ENCODE assay signal across 14 cellular contexts in genomic region chr2:165141601-165142000, GRCh38.
DNase-seq lines count a peak whose midpoint lies in the region; ATAC-seq and TF ChIP-seq lines count a peak whose summit lies in the region.
"Had no signal": no experiment of that assay in that cellular context is flagged by ENCODE, and none has a peak within 500 bp of the region (broad histone marks: within the 10 kb centered on the region; RNA-seq: fewer than 3 reads in every experiment).

No MANE protein-coding gene starts in this region.

- no peak overlapping the region for H2BK15ac ChIP-seq in neuronal stem cell (ENCODE audit: low read length)

- H3K79me1 ChIP-seq in neuronal stem cell (ENCODE audit: low read depth, low read length), result no peaks in the 10 kb centered on the region

- intact Hi-C loops in left ventricle myocardium inferior (cut with micrococcal nuclease), result no loop called here
- intact Hi-C loops in right cardiac atrium (cut with DNase I), result no loop called here

- no peak overlapping the region for H4K91ac ChIP-seq in neuronal stem cell (ENCODE audit: low read depth, low read length, poor library complexity)

- H3K14ac ChIP-seq in neuronal stem cell (ENCODE audit: low read length), result no peak overlapping the region

- no peak overlapping the region for H2BK5ac ChIP-seq in neuronal stem cell (ENCODE audit: low read length)

- no peak overlapping the region for H2BK120ac ChIP-seq in neuronal stem cell (ENCODE audit: low read depth, low read length)

- H3K27me3 ChIP-seq in left ventricle myocardium inferior (ENCODE audit: low read depth), result no peaks in the 10 kb centered on the region
- no peaks in the 10 kb centered on the region for H3K27me3 ChIP-seq in right cardiac atrium (ENCODE audit: control insufficient read depth, insufficient read depth)
- H3K27me3 ChIP-seq in neuronal stem cell (ENCODE audit: control insufficient read depth in 3 of 3, insufficient read depth in 3 of 3, low read depth in 1 of 3, low read length in 3 of 3), result no peaks in the 10 kb centered on the region
- H3K27me3 ChIP-seq: body of pancreas, vagina had no signal

- H2AFZ ChIP-seq in neuronal stem cell (ENCODE audit: low read length), result no peak overlapping the region

- TF ChIP-seq CTCF in left ventricle myocardium inferior (IDR thresholded peaks at IDR 0.05; ENCODE audit: borderline replicate concordance), result peak; percentile 13
- peak; percentile 44 for TF ChIP-seq CTCF in fibroblast of the aortic adventitia (IDR thresholded peaks at IDR 0.05; ENCODE audit: insufficient read depth, low read length)
- no peak for TF ChIP-seq CTCF in GM13977 (IDR thresholded peaks at IDR 0.05; ENCODE audit: extremely low read depth, insufficient read depth, missing control alignments)

- no peak overlapping the region for H3K23ac ChIP-seq in neuronal stem cell (ENCODE audit: low read depth, low read length, poor library complexity)

- H3K9me3 ChIP-seq in left ventricle myocardium inferior (replicated peaks), result no peaks in the 10 kb centered on the region
- no peaks in the 10 kb centered on the region for H3K9me3 ChIP-seq in right cardiac atrium (ENCODE audit: control insufficient read depth, low read length)
- no peaks in the 10 kb centered on the region for H3K9me3 ChIP-seq in neuronal stem cell (replicated peaks in 1 of 2; ENCODE audit: control insufficient read depth in 2 of 2, insufficient read depth in 1 of 2, low read depth in 1 of 2, low read length in 2 of 2)
- H3K9me3 ChIP-seq: body of pancreas, vagina had no signal

- no peak overlapping the region for H3K4ac ChIP-seq in neuronal stem cell (ENCODE audit: low read length)

- no peak overlapping the region for H3K27ac ChIP-seq in left ventricle myocardium inferior (replicated peaks)
- no peak overlapping the region for H3K27ac ChIP-seq in right cardiac atrium (ENCODE audit: low read length)
- H3K27ac ChIP-seq in neuronal stem cell (replicated peaks; ENCODE audit: low read length), result no peak overlapping the region
- H3K27ac ChIP-seq: body of pancreas, vagina had no signal

- H3K4me2 ChIP-seq in neuronal stem cell (ENCODE audit: insufficient read depth, low read length, poor library complexity, severe bottlenecking), result no peak overlapping the region

- in situ Hi-C loops in GM13977 (cut with MboI; ENCODE audit: low pct_unique_long_range_greater_than_20kb, low sequenced_read_pairs, unreplicated experiment), result no loop called here

- H2AK5ac ChIP-seq in neuronal stem cell (ENCODE audit: low read depth, low read length), result no peak overlapping the region

- H3K36me3 ChIP-seq in left ventricle myocardium inferior (no peaks in the 10 kb centered on the region), neuronal stem cell (replicated peaks in 1 of 2; ENCODE audit: control insufficient read depth in 2 of 2, insufficient read depth in 2 of 2, low read length in 2 of 2) (peaks cover 0 to 10% of the 10 kb centered on the region in 2 donors)
- H3K36me3 ChIP-seq: vagina had no signal

- H3K4me1 ChIP-seq in left ventricle myocardium inferior (no peaks in the 10 kb centered on the region), right cardiac atrium (ENCODE audit: control insufficient read depth, insufficient read depth, low read length) (no peaks in the 10 kb centered on the region), neuronal stem cell (ENCODE audit: control insufficient read depth in 2 of 2, insufficient read depth in 1 of 2, low read depth in 1 of 2, low read length in 2 of 2) (peaks cover 2 to 5% of the 10 kb centered on the region in 2 donors)
- H3K4me1 ChIP-seq: body of pancreas, vagina had no signal

- ATAC-seq in right cardiac atrium (no peak), HG02763 (IDR thresholded peaks at IDR 0.05; ENCODE audit: unreplicated experiment) (no peak)
- ATAC-seq: activated T-cell treated with anti-CD3 and anti-CD28 coated beads, Interleukin-2, amount 50 U/mL, for 72 hours; body of pancreas; K562 had no signal

- H3K4me3 ChIP-seq in left ventricle myocardium inferior (no peak overlapping the region), right cardiac atrium (ENCODE audit: low read length) (no peak overlapping the region), fibroblast of the aortic adventitia (ENCODE audit: low read depth, low read length) (no peak overlapping the region), neuronal stem cell (ENCODE audit: low read length in 2 of 2) (no peak overlapping the region)
- H3K4me3 ChIP-seq: body of pancreas, K562, vagina had no signal

- no peak for DNase-seq in left ventricle myocardium inferior
- DNase-seq in right cardiac atrium, result no peak
- DNase-seq in RKO (ENCODE audit: low spot score), result peak; percentile 43
- peak; percentile 59 for DNase-seq in fibroblast of the aortic adventitia (ENCODE audit: low read depth)
- no peak for DNase-seq in neuronal stem cell (ENCODE audit: low spot score)
- DNase-seq in superior temporal gyrus (ENCODE audit: extremely low spot score), result no peak
- no peak for DNase-seq in GM13977 (ENCODE audit: low spot score)
- DNase-seq: activated CD4-positive, alpha-beta T cell treated with anti-CD3 and anti-CD28 coated beads, Interleukin-2, amount 10 ng/mL, durations not matched to agents 24 days and 14 days; activated T-cell treated with anti-CD3 and anti-CD28 coated beads, Interleukin-2, amount 50 U/mL, for 72 hours; body of pancreas; EL had no signal

- H3K18ac ChIP-seq in neuronal stem cell (ENCODE audit: low read length), result no peak overlapping the region

- no peak overlapping the region for H2BK12ac ChIP-seq in neuronal stem cell (ENCODE audit: low read length)

- no peak overlapping the region for H3K9ac ChIP-seq in neuronal stem cell (ENCODE audit: low read depth, low read length, poor library complexity)

- H4K8ac ChIP-seq in neuronal stem cell (ENCODE audit: low read depth, low read length), result no peak overlapping the region

- WGBS in right cardiac atrium, result 87% methylated on average over 1 of the region's 1 CpG
- WGBS in neuronal stem cell (ENCODE audit: extremely low coverage in 2 of 2, insufficient read length in 2 of 2, insufficient replicate concordance in 1 of 2), 2 donors, result no CpG with 5 or more reads among the region's 1 CpG

Comparison
In these comparisons a context has a peak if more than half of its experiments do, and no peak if none do; other contexts are left out.
1. DNase-seq: peak in RKO (single experiment) and fibroblast of the aortic adventitia (single experiment); none in left ventricle myocardium inferior (single experiment), right cardiac atrium (0 of 3), neuronal stem cell (single experiment), superior temporal gyrus (single experiment) and GM13977 (single experiment).